ENCODE assay signal across 23 cellular contexts in genomic region chr22:37206841-37207821, GRCh38. TPM values are rescaled to one million over a fixed set of nuclear protein-coding genes. Genes with fewer than 3 reads are reported as not detected.
A peak's percentile ranks its signal among the peaks of the same experiment; 100 is the strongest.
DNase-seq lines count a peak whose midpoint lies in the region; ATAC-seq and TF ChIP-seq lines count a peak whose summit lies in the region.
"Had no signal": no experiment of that assay in that cellular context is flagged by ENCODE, and none has a peak within 500 bp of the region (broad histone marks: within the 10 kb centered on the region; RNA-seq: fewer than 3 reads in every experiment).

No MANE protein-coding gene starts in this region.

- CTCF ChIA-PET in activated naive CD4-positive, alpha-beta T cell treated with anti-CD3 and anti-CD28 coated beads, Interleukin-2, amount 10 ng/mL, durations not matched to agents 7 days and 5 days (lab: Charles Lee), result interaction anchor here (0.9 kb wide), 1 partner anchor 10 kb away, joined by 4 read pairs; no protein-coding TSS in a partner anchor
- CTCF ChIA-PET in HEK293 (lab: Yijun Ruan, JAX), result interaction anchor here (0.6 to 1.9 kb wide), 3 partner anchors 8 to 248 kb away, joined by 3 to 11 read pairs (median 4); no protein-coding TSS in a partner anchor

- no peaks in the 10 kb centered on the region for H3K36me3 Mint-ChIP-seq in activated naive CD4-positive, alpha-beta T cell treated with anti-CD3 and anti-CD28 coated beads, Interleukin-2, amount 10 ng/mL, durations not matched to agents 7 days and 5 days
- H3K36me3 Mint-ChIP-seq: brain, neural progenitor cell, type B pancreatic cell had no signal

- H3K27ac ChIP-seq in HEK293 (ENCODE audit: extremely low read depth, low read depth, low read length) (no peak overlapping the region), lower lobe of right lung (no peak overlapping the region), suprapubic skin (no peak overlapping the region)
- H3K27ac ChIP-seq: hepatocyte, neural progenitor cell, stomach had no signal

- POLR2A ChIA-PET in HEK293 (lab: Yijun Ruan, JAX), result no interaction called here

- TF ChIP-seq CTCF in HEK293 (tag by site-specific recombination; IDR thresholded peaks at IDR 0.05) (no peak), lower lobe of right lung (IDR thresholded peaks at IDR 0.05) (no peak), suprapubic skin (IDR thresholded peaks at IDR 0.05) (no peak)

- H3K9me3 Mint-ChIP-seq in activated naive CD4-positive, alpha-beta T cell treated with anti-CD3 and anti-CD28 coated beads, Interleukin-2, amount 10 ng/mL, durations not matched to agents 7 days and 5 days, result no peaks in the 10 kb centered on the region
- H3K9me3 Mint-ChIP-seq: brain, neural progenitor cell, type B pancreatic cell had no signal

- no peak overlapping the region for H3K27ac Mint-ChIP-seq in activated naive CD4-positive, alpha-beta T cell treated with anti-CD3 and anti-CD28 coated beads, Interleukin-2, amount 10 ng/mL, durations not matched to agents 7 days and 5 days
- H3K27ac Mint-ChIP-seq: brain, type B pancreatic cell had no signal

- H3K4me1 Mint-ChIP-seq in activated naive CD4-positive, alpha-beta T cell treated with anti-CD3 and anti-CD28 coated beads, Interleukin-2, amount 10 ng/mL, durations not matched to agents 7 days and 5 days, result peaks cover 25% of the 10 kb centered on the region

- ATAC-seq in lower lobe of right lung (no peak), HG03095 (IDR thresholded peaks at IDR 0.05; ENCODE audit: unreplicated experiment) (no peak)
- ATAC-seq: left ventricle myocardium superior, mucosa of descending colon had no signal

- no peaks in the 10 kb centered on the region for H3K27me3 Mint-ChIP-seq in activated naive CD4-positive, alpha-beta T cell treated with anti-CD3 and anti-CD28 coated beads, Interleukin-2, amount 10 ng/mL, durations not matched to agents 7 days and 5 days
- H3K27me3 Mint-ChIP-seq: brain had no signal

- TF ChIP-seq POLR2A in suprapubic skin (IDR thresholded peaks at IDR 0.05), result no peak

- H3K4me1 ChIP-seq in HEK293 (ENCODE audit: control insufficient read depth, insufficient read depth, low read length) (no peaks in the 10 kb centered on the region), lower lobe of right lung (no peaks in the 10 kb centered on the region), suprapubic skin (no peaks in the 10 kb centered on the region)
- H3K4me1 ChIP-seq: stomach had no signal

- H3K4me3 ChIP-seq in HEK293 (ENCODE audit: low read depth, low read length) (no peak overlapping the region), lower lobe of right lung (no peak overlapping the region), suprapubic skin (no peak overlapping the region)
- H3K4me3 ChIP-seq: hepatocyte, mucosa of descending colon, neural progenitor cell, smooth muscle cell, stomach had no signal

- DNase-seq in activated naive CD4-positive, alpha-beta T cell treated with anti-CD3 and anti-CD28 coated beads, Interleukin-2, amount 10 ng/mL, durations not matched to agents 7 days and 5 days, result peak; percentile 14
- DNase-seq in activated naive CD4-positive, alpha-beta T cell treated with Interleukin-2 at 50 U/mL for 16 hours, result no peak
- DNase-seq in lower lobe of right lung, result peak; percentile 40
- peak; percentile 55 to 72 for DNase-seq in suprapubic skin (ENCODE audit: low spot score in 2 of 2)
- no peak for DNase-seq in NCI-H2171 treated with DMSO at 0.1 percent for 48 hours (lab: John Stamatoyannopoulos, UW)
- DNase-seq: C1 segment of cervical spinal cord; effector memory CD4-positive, alpha-beta T cell; EL; foreskin melanocyte; left ventricle myocardium superior; NCI-H187 treated with DMSO at 0.1 percent for 48 hours; SHP77 treated with DMSO at 0.1 percent for 48 hours; stimulated activated CD4-positive, alpha-beta T cell treated with anti-CD3 and anti-CD28 coated beads, Interleukin-4, amount 100 ng/mL, for 1 hour; stomach had no signal

- H3K9me3 ChIP-seq in HEK293 (ENCODE audit: control insufficient read depth, insufficient read depth, low read depth, low read length), result no peaks in the 10 kb centered on the region
- no peaks in the 10 kb centered on the region for H3K9me3 ChIP-seq in lower lobe of right lung
- H3K9me3 ChIP-seq in suprapubic skin, result no peaks in the 10 kb centered on the region
- H3K9me3 ChIP-seq: mucosa of descending colon, stomach had no signal

- 88% methylated on average over 45 of the region's 71 CpGs for WGBS in suprapubic skin

- intact Hi-C loops in lower lobe of right lung (cut with DNase I), result no loop called here

- no peak overlapping the region for H3K4me3 Mint-ChIP-seq in activated naive CD4-positive, alpha-beta T cell treated with anti-CD3 and anti-CD28 coated beads, Interleukin-2, amount 10 ng/mL, durations not matched to agents 7 days and 5 days
- H3K4me3 Mint-ChIP-seq: brain, neural progenitor cell, type B pancreatic cell had no signal

- no peak for TF ChIP-seq EP300 in suprapubic skin (IDR thresholded peaks at IDR 0.05)

- H3K36me3 ChIP-seq in HEK293 (ENCODE audit: control insufficient read depth in 2 of 2, insufficient read depth in 1 of 2, low read length in 2 of 2) (no peaks in the 10 kb centered on the region), lower lobe of right lung (no peaks in the 10 kb centered on the region), suprapubic skin (no peaks in the 10 kb centered on the region)
- H3K36me3 ChIP-seq: neural progenitor cell, stomach had no signal

- H3K27me3 ChIP-seq in lower lobe of right lung (ENCODE audit: low read depth) (peaks cover 4% of the 10 kb centered on the region), suprapubic skin (peaks cover 17% of the 10 kb centered on the region)
- H3K27me3 ChIP-seq: hepatocyte, neural progenitor cell had no signal

TF ChIP-seq in HEK293, 187 proteins besides CTCF, POLR2A, EP300 and RAD21:
- TF ChIP-seq HIC1 (tag by site-specific recombination; IDR thresholded peaks at IDR 0.05), result 0 out of 2 replicates have a peak, but pooled peaks have one; percentile 16
- no peak for TF ChIP-seq GLI4 (tag by site-specific recombination; IDR thresholded peaks at IDR 0.05)
TF ChIP-seq in HEK293: peak in this region for 1.

RNA-seq across cellular contexts. Expression of gene SSTR3, which starts 5.1 kb away (rescaled TPM):
- total RNA-seq in lower lobe of right lung (not detected), suprapubic skin (not detected)
- total RNA-seq: left ventricle myocardium superior, LHCN-M2, smooth muscle cell had no signal

RNA-seq across cellular contexts. Expression of gene C1QTNF6, which starts 19.1 kb away (rescaled TPM):
- 5.3 TPM for total RNA-seq in lower lobe of right lung
- 1 to 10 TPM; 1.2 to 8.4 (median 2.7) TPM for total RNA-seq in suprapubic skin

RNA-seq across cellular contexts. Expression of gene RAC2, which starts 36.9 kb away (rescaled TPM):
- total RNA-seq in lower lobe of right lung, result 111 TPM
- total RNA-seq in suprapubic skin, result 1 to 10 TPM; 1.9 to 3.9 (median 3.0) TPM

RNA-seq across cellular contexts. Expression of gene IL2RB, which starts 57.4 kb away (rescaled TPM):
- total RNA-seq in lower lobe of right lung (10.2 TPM), suprapubic skin (10 to 100 TPM in 3 of 4 donors, 1 to 10 TPM in 1; 8.9 to 29.7 (median 12.4) TPM)
- total RNA-seq: LHCN-M2 had no signal

Comparison
In these comparisons a context has a peak if more than half of its experiments do, and no peak if none do; other contexts are left out.
1. DNase-seq: peak in activated naive CD4-positive, alpha-beta T cell treated with anti-CD3 and anti-CD28 coated beads, Interleukin-2, amount 10 ng/mL, durations not matched to agents 7 days and 5 days (single experiment), lower lobe of right lung (single experiment) and suprapubic skin (2 of 2); none in activated naive CD4-positive, alpha-beta T cell treated with Interleukin-2 at 50 U/mL for 16 hours (single experiment) and NCI-H2171 treated with DMSO at 0.1 percent for 48 hours (single experiment).
2. RNA of gene RAC2, which starts 36.9 kb away (total RNA-seq): 111 TPM in lower lobe of right lung (single experiment); 1.9 to 3.9 TPM in suprapubic skin; every median in the first group is over 10 times any median in the second.